In the genomic region with DNA sequence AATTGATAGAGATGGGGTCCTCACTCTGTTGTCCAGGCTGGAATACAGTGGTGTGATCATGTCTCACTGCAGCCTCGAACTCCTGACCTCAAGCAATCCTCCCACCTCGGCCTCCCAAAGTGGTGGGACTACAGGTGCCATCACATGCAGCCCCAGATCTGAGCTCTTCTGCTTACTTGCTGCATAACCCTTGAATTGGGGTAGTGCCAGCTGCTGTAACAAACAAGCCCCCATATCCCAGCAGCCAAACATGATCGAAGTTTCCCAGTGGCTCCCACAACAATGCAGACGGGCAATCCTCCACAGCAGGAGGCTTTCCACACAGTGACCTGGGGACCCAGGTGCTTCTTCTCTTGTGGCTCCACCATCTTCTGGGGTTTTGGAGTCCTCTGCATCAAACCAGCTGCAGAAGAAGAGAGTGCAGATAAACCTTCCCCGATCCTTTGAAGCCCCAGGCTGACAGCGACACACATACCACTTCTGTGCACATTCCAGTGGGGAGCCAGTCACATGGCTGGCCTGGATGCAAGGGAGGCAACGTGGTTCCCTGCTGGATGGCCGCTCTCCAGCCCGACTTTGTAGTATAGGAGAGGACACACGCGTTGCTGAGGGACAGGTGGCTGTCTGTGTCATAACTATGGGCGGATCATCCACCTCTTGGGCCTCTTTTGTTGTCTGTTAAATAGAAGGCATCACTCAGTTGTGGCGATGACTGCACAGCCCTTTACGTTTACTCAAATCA, we compare ENCODE assay signal across 11 cellular contexts. TPM values are rescaled to one million over a fixed set of nuclear protein-coding genes. Genes with fewer than 3 reads are reported as not detected.
DNase-seq lines count a peak whose midpoint lies in the region; ATAC-seq, FAIRE-seq and TF ChIP-seq lines count a peak whose summit lies in the region.
"Had no signal": no experiment of that assay in that cellular context is flagged by ENCODE, and none has a peak within 500 bp of the region (broad histone marks: within the 10 kb centered on the region; RNA-seq: fewer than 3 reads in every experiment).

No MANE protein-coding gene starts in this region.

- in situ Hi-C loops in HepG2 (cut with HindIII; ENCODE audit: extremely low pct_ligation_motif_present, low pct_unique_long_range_greater_than_20kb), result no loop called here

- TF ChIP-seq POLR2A in HepG2 (IDR thresholded peaks at IDR 0.05; ENCODE audit: insufficient read depth in 1 of 2, low read depth in 2 of 2, low read length in 2 of 2) (no peak), right lobe of liver (IDR thresholded peaks at IDR 0.05) (no peak)

- H3K9ac ChIP-seq in HepG2 (ENCODE audit: insufficient read depth, low read depth, low read length), result no peak overlapping the region

- DNase-seq in HepG2 (ENCODE audit: low spot score) (no peak), right lobe of liver (no peak), left ventricle myocardium superior (peak; percentile 46), globus pallidus (ENCODE audit: low spot score) (no peak), NCI-H2227 (lab: John Stamatoyannopoulos, UW; ENCODE audit: unreplicated experiment) (no peak)
- DNase-seq in activated CD8-positive, alpha-beta T cell treated with anti-CD3 and anti-CD28 coated beads, Interleukin-2, amount 10 ng/mL, durations not matched to agents 7 days and 5 days, result no peak
- DNase-seq: NCI-H1436 treated with DMSO at 0.1 percent for 48 hours, NCI-H446 had no signal

- CTCF ChIA-PET in HepG2 (lab: Yijun Ruan, JAX; ENCODE audit: low intra/inter-chr PET ratio, low total read pairs), result no interaction called here
- CTCF ChIA-PET in activated CD8-positive, alpha-beta T cell treated with anti-CD3 and anti-CD28 coated beads, Interleukin-2, amount 10 ng/mL, durations not matched to agents 7 days and 5 days (lab: Charles Lee), result interaction anchor here (1.2 to 4.4 kb wide), 6 partner anchors 11 to 31 kb away, joined by 4 to 33 read pairs (median 8); a partner anchor contains a TSS

- WGBS in HepG2 (ENCODE audit: low lambda C conversion rate), result 37% methylated on average over 9 of the region's 14 CpGs
- WGBS in right lobe of liver (ENCODE audit: insufficient coverage, low coverage, low lambda C conversion rate, missing lambda C conversion rate), result no CpG with 5 or more reads among the region's 14 CpGs

- H3K4me1 ChIP-seq in HepG2 (ENCODE audit: insufficient read depth, low read length), result peaks cover 6% of the 10 kb centered on the region; the same call in 1 of the 2 replicates
- peaks cover 0 to 7% (median 0%) of the 10 kb centered on the region in 4 donors for H3K4me1 ChIP-seq in right lobe of liver

- H3K4me3 ChIP-seq in HepG2 (replicated peaks in 1 of 3; ENCODE audit: insufficient read depth in 1 of 3, low read depth in 2 of 3, low read length in 3 of 3) (no peak overlapping the region), right lobe of liver (no peak overlapping the region)

- TF ChIP-seq CTCF in HepG2 (CRISPR knock-in tag; IDR thresholded peaks at IDR 0.05), result no peak
- no peak for TF ChIP-seq CTCF in right lobe of liver (IDR thresholded peaks at IDR 0.05)

- H3K27me3 Mint-ChIP-seq in activated CD8-positive, alpha-beta T cell treated with anti-CD3 and anti-CD28 coated beads, Interleukin-2, amount 10 ng/mL, durations not matched to agents 7 days and 5 days (ENCODE audit: low read depth), result no peaks in the 10 kb centered on the region
- H3K27me3 Mint-ChIP-seq: naive B cell had no signal

- H3K9me3 Mint-ChIP-seq in activated CD8-positive, alpha-beta T cell treated with anti-CD3 and anti-CD28 coated beads, Interleukin-2, amount 10 ng/mL, durations not matched to agents 7 days and 5 days (ENCODE audit: insufficient read depth), result no peaks in the 10 kb centered on the region

- H4K20me1 ChIP-seq in HepG2 (ENCODE audit: insufficient read depth, low read length), result peaks cover 2% of the 10 kb centered on the region; the same call in 1 of the 2 replicates

- H3K27ac ChIP-seq in HepG2 (ENCODE audit: extremely low read length, insufficient read depth, low read length) (no peak overlapping the region), right lobe of liver (no peak overlapping the region)

- FAIRE-seq in HepG2 (lab: Jason Lieb, UNC), result no peak

- H3K36me3 ChIP-seq in HepG2 (replicated peaks in 1 of 2; ENCODE audit: control insufficient read depth in 1 of 2, insufficient read depth in 2 of 2, low read length in 2 of 2) (no peaks in the 10 kb centered on the region), right lobe of liver (no peaks in the 10 kb centered on the region)

- intact Hi-C loops in HepG2 (cut with micrococcal nuclease; ENCODE audit: unreplicated experiment) (no loop called here), right lobe of liver (cut with DNase I) (no loop called here), left ventricle myocardium superior (cut with micrococcal nuclease) (no loop called here)

- H3K4me1 Mint-ChIP-seq in activated CD8-positive, alpha-beta T cell treated with anti-CD3 and anti-CD28 coated beads, Interleukin-2, amount 10 ng/mL, durations not matched to agents 7 days and 5 days (ENCODE audit: low read depth), result peaks cover 41% of the 10 kb centered on the region

- no peak overlapping the region for H3K4me2 ChIP-seq in HepG2 (ENCODE audit: low read depth, low read length)

- POLR2A ChIA-PET in HepG2 (lab: Yijun Ruan, JAX), result no interaction called here
- POLR2A ChIA-PET in activated CD8-positive, alpha-beta T cell treated with anti-CD3 and anti-CD28 coated beads, Interleukin-2, amount 10 ng/mL, durations not matched to agents 7 days and 5 days (lab: Charles Lee), result interaction anchor here (1.0 to 1.8 kb wide), 4 partner anchors 9 to 17 kb away, joined by 3 to 7 read pairs (median 4); a partner anchor contains a TSS

- ATAC-seq in HepG2, result no peak; the same call in 2 of the 3 replicates
- no peak for ATAC-seq in right lobe of liver
- no peak for ATAC-seq in activated CD8-positive, alpha-beta T cell treated with anti-CD3 and anti-CD28 coated beads, Interleukin-2, amount 10 ng/mL, durations not matched to agents 7 days and 5 days
- ATAC-seq in left ventricle myocardium superior, result peak; percentile 80
- no peak for ATAC-seq in GM18502 (IDR thresholded peaks at IDR 0.05; ENCODE audit: poor library complexity, unreplicated experiment)

- TF ChIP-seq EP300 in HepG2 (IDR thresholded peaks at IDR 0.05; ENCODE audit: low read depth in 2 of 2, low read length in 2 of 2) (no peak), HepG2 (CRISPR knock-in tag; IDR thresholded peaks at IDR 0.05; ENCODE audit: borderline replicate concordance) (no peak)

- BruUV-seq in HepG2 (replicated peaks; lab: Mats Ljungman, UMichigan), result no TSS peak

- no peak overlapping the region for H3K4me3 Mint-ChIP-seq in activated CD8-positive, alpha-beta T cell treated with anti-CD3 and anti-CD28 coated beads, Interleukin-2, amount 10 ng/mL, durations not matched to agents 7 days and 5 days

- peak overlapping the region; percentile 93 for H3K27ac Mint-ChIP-seq in activated CD8-positive, alpha-beta T cell treated with anti-CD3 and anti-CD28 coated beads, Interleukin-2, amount 10 ng/mL, durations not matched to agents 7 days and 5 days

- peaks cover 22% of the 10 kb centered on the region for H3K36me3 Mint-ChIP-seq in activated CD8-positive, alpha-beta T cell treated with anti-CD3 and anti-CD28 coated beads, Interleukin-2, amount 10 ng/mL, durations not matched to agents 7 days and 5 days (ENCODE audit: low read depth)
- H3K36me3 Mint-ChIP-seq: naive B cell had no signal

- no peak for TF ChIP-seq RAD21 in HepG2 (CRISPR knock-in tag; IDR thresholded peaks at IDR 0.05)

- no peaks in the 10 kb centered on the region for H3K79me2 ChIP-seq in HepG2 (ENCODE audit: insufficient read depth, low read length)

- H3K9me3 ChIP-seq in HepG2 (ENCODE audit: low read length) (no peaks in the 10 kb centered on the region), right lobe of liver (no peaks in the 10 kb centered on the region)

- no peak overlapping the region for H2AFZ ChIP-seq in HepG2 (ENCODE audit: low read length)

- H3K27me3 ChIP-seq in HepG2 (ENCODE audit: control insufficient read depth in 1 of 2, insufficient read depth in 2 of 2, low read length in 2 of 2) (peaks cover 3 to 46% of the 10 kb centered on the region in 2 experiments; a peak in 3 of 5 replicates), right lobe of liver (no peaks in the 10 kb centered on the region)

RNA-seq across cellular contexts. Expression of a gene that starts 16.6 kb away (rescaled TPM):
- total RNA-seq in HepG2 (2016; rRNA removed; fragmentation: Illumina TruSeq; extraction: Trizol) (0.15 and 0.18 TPM in 2 replicates), right lobe of liver (under 1 TPM; 0.04 to 0.12 (median 0.07) TPM), left ventricle myocardium superior (2.8 TPM)
- total RNA-seq in HepG2 (2016; cell fraction: cytosol; rRNA removed; fragmentation: Illumina TruSeq; extraction: Trizol; ENCODE audit: low read depth), result 0.09 TPM in 1 of 2 replicates, not detected in the other
- 0.19 and 0.25 TPM in 2 replicates for total RNA-seq in HepG2 (2016; cell fraction: insoluble cytoplasmic fraction; rRNA removed; fragmentation: Illumina TruSeq; extraction: Trizol)
- 0.22 and 0.28 TPM in 2 replicates for total RNA-seq in HepG2 (2016; cell fraction: membrane; rRNA removed; fragmentation: Illumina TruSeq; extraction: Trizol)
- 0.13 and 0.16 TPM in 2 replicates for total RNA-seq in HepG2 (2016; cell fraction: nucleus; rRNA removed; fragmentation: Illumina TruSeq; extraction: Trizol)
- polyA plus RNA-seq in HepG2 (2011; rRNA removed), result 0.17 and 0.26 TPM in 2 replicates
- polyA plus RNA-seq in HepG2 (2011; cell fraction: cytosol; rRNA removed), result 0.19 and 0.26 TPM in 2 replicates
- polyA plus RNA-seq in HepG2 (2011; cell fraction: nucleus; rRNA removed), result 0.59 and 0.61 TPM in 2 replicates
- polyA plus RNA-seq in HepG2 (2012), result 0.44 and 0.76 TPM in 2 replicates
- polyA plus RNA-seq in HepG2 (2016; cell fraction: cytosol; fragmentation: Illumina TruSeq; extraction: Trizol; ENCODE audit: low read depth), result 0.06 and 0.08 TPM in 2 replicates
- 0.66 and 0.71 TPM in 2 replicates for polyA plus RNA-seq in HepG2 (2016; cell fraction: insoluble cytoplasmic fraction; fragmentation: Illumina TruSeq; extraction: Trizol; ENCODE audit: low read depth)
- 0.19 and 0.34 TPM in 2 replicates for polyA plus RNA-seq in HepG2 (2016; cell fraction: membrane; fragmentation: Illumina TruSeq; extraction: Trizol; ENCODE audit: low read depth)
- 0.70 and 0.92 TPM in 2 replicates for polyA plus RNA-seq in HepG2 (2016; cell fraction: nucleus; fragmentation: Illumina TruSeq; extraction: Trizol; ENCODE audit: insufficient read depth, low read depth)
- 0.16 and 0.52 TPM in 2 replicates for polyA minus RNA-seq in HepG2 (2011; rRNA and poly(A)+ RNA removed; ENCODE audit: low replicate concordance)
- polyA minus RNA-seq in HepG2 (2011; cell fraction: cytosol; rRNA and poly(A)+ RNA removed), result 0.26 and 0.59 TPM in 2 replicates
- polyA minus RNA-seq in HepG2 (2011; cell fraction: nucleus; rRNA and poly(A)+ RNA removed), result 0.13 and 0.25 TPM in 2 replicates
- 10 to 100 TPM; 10.0 to 10.7 TPM for total RNA-seq in activated CD8-positive, alpha-beta T cell treated with anti-CD3 and anti-CD28 coated beads, Interleukin-2, amount 10 ng/mL, durations not matched to agents 7 days and 5 days
- total RNA-seq: fibroblast of villous mesenchyme had no signal

RNA-seq across cellular contexts. Expression of a gene that starts 54.3 kb away (rescaled TPM):
- total RNA-seq in HepG2 (2016; rRNA removed; fragmentation: Illumina TruSeq; extraction: Trizol) (not detected in 2 replicates), right lobe of liver (1 to 10 TPM in 1 of 6 experiments, under 1 TPM in 3, not detected in 2; 0.47 to 2.4 (median 0.72) TPM), left ventricle myocardium superior (0.40 TPM)
- total RNA-seq in HepG2 (2016; cell fraction: cytosol; rRNA removed; fragmentation: Illumina TruSeq; extraction: Trizol; ENCODE audit: low read depth), result 0.10 TPM in 1 of 2 replicates, not detected in the other
- total RNA-seq in HepG2 (2016; cell fraction: insoluble cytoplasmic fraction; rRNA removed; fragmentation: Illumina TruSeq; extraction: Trizol), result 0.21 and 0.45 TPM in 2 replicates
- not detected in 2 replicates for total RNA-seq in HepG2 (2016; cell fraction: membrane; rRNA removed; fragmentation: Illumina TruSeq; extraction: Trizol)
- 1.1 and 2.5 TPM in 2 replicates for total RNA-seq in HepG2 (2016; cell fraction: nucleus; rRNA removed; fragmentation: Illumina TruSeq; extraction: Trizol)
- polyA plus RNA-seq in HepG2 (2011; rRNA removed), result 0.25 and 0.50 TPM in 2 replicates
- 0.05 and 0.06 TPM in 2 replicates for polyA plus RNA-seq in HepG2 (2011; cell fraction: cytosol; rRNA removed)
- polyA plus RNA-seq in HepG2 (2011; cell fraction: nucleus; rRNA removed), result 0.66 and 1.1 TPM in 2 replicates
- 0.42 and 0.71 TPM in 2 replicates for polyA plus RNA-seq in HepG2 (2012)
- 0.07 and 0.11 TPM in 2 replicates for polyA plus RNA-seq in HepG2 (2016; cell fraction: cytosol; fragmentation: Illumina TruSeq; extraction: Trizol; ENCODE audit: low read depth)
- 0.13 TPM in 1 of 2 replicates, not detected in the other for polyA plus RNA-seq in HepG2 (2016; cell fraction: insoluble cytoplasmic fraction; fragmentation: Illumina TruSeq; extraction: Trizol; ENCODE audit: low read depth)
- not detected in 2 replicates for polyA plus RNA-seq in HepG2 (2016; cell fraction: membrane; fragmentation: Illumina TruSeq; extraction: Trizol; ENCODE audit: low read depth)
- polyA plus RNA-seq in HepG2 (2016; cell fraction: nucleus; fragmentation: Illumina TruSeq; extraction: Trizol; ENCODE audit: insufficient read depth, low read depth), result 3.2 and 5.2 TPM in 2 replicates
- 0.16 and 1.8 TPM in 2 replicates for polyA minus RNA-seq in HepG2 (2011; rRNA and poly(A)+ RNA removed; ENCODE audit: low replicate concordance)
- not detected in 2 replicates for polyA minus RNA-seq in HepG2 (2011; cell fraction: cytosol; rRNA and poly(A)+ RNA removed)
- 1.4 and 3.0 TPM in 2 replicates for polyA minus RNA-seq in HepG2 (2011; cell fraction: nucleus; rRNA and poly(A)+ RNA removed)
- 1 to 10 TPM in 1 of 2 experiments, under 1 TPM in 1; 0.99 to 1.8 TPM for total RNA-seq in activated CD8-positive, alpha-beta T cell treated with anti-CD3 and anti-CD28 coated beads, Interleukin-2, amount 10 ng/mL, durations not matched to agents 7 days and 5 days
- total RNA-seq: fibroblast of villous mesenchyme had no signal
